9 cellular contexts compared by ENCODE assay signal in genomic region chr9:14652729-14653377, GRCh38. TPM values are rescaled to one million over a fixed set of nuclear protein-coding genes. Genes with fewer than 3 reads are reported as not detected.
DNase-seq lines count a peak whose midpoint lies in the region; ATAC-seq, FAIRE-seq and TF ChIP-seq lines count a peak whose summit lies in the region.
"Had no signal": no experiment of that assay in that cellular context is flagged by ENCODE, and none has a peak within 500 bp of the region (broad histone marks: within the 10 kb centered on the region; RNA-seq: fewer than 3 reads in every experiment).

No MANE protein-coding gene starts in this region.

- FAIRE-seq in pancreas (lab: Jason Lieb, UNC) = peak; percentile 87

- no peak overlapping the region for H3K4me3 ChIP-seq in colonic mucosa
- no peak overlapping the region for H3K4me3 ChIP-seq in pancreas

- 39 to 40% methylated on average over 4 of the region's 4 CpGs for WGBS in pancreas, 2 donors

- no peak overlapping the region for H3K9ac ChIP-seq in colonic mucosa (ENCODE audit: low read depth in 2 of 2, low read length in 2 of 2)

- intact Hi-C loops in colonic mucosa (cut with DNase I) (no loop called here), pancreas (cut with DNase I) (no loop called here)

- H3K27me3 ChIP-seq in colonic mucosa = no peaks in the 10 kb centered on the region
- no peaks in the 10 kb centered on the region for H3K27me3 ChIP-seq in pancreas

- H3K9me3 ChIP-seq in colonic mucosa = no peaks in the 10 kb centered on the region
- no peaks in the 10 kb centered on the region for H3K9me3 ChIP-seq in pancreas

- H3K4me1 ChIP-seq in colonic mucosa (no peaks in the 10 kb centered on the region), pancreas (peaks cover 0 to 5% (median 0%) of the 10 kb centered on the region in 3 donors)

- H3K27ac ChIP-seq in colonic mucosa = no peak overlapping the region
- H3K27ac ChIP-seq in pancreas = no peak overlapping the region

- H3K36me3 ChIP-seq in colonic mucosa (no peaks in the 10 kb centered on the region), pancreas (no peaks in the 10 kb centered on the region)

- TF ChIP-seq CTCF in colonic mucosa (IDR thresholded peaks at IDR 0.05) = peak; percentile 29
- peak in 2 of 4 donors; percentile 14 to 23 for TF ChIP-seq CTCF in pancreas (IDR thresholded peaks at IDR 0.05)

- ATAC-seq in pancreas (peak; percentile 78 to 99 (median 90)), HG03342 (IDR thresholded peaks at IDR 0.05; ENCODE audit: unreplicated experiment) (no peak), GM19395 (IDR thresholded peaks at IDR 0.05; ENCODE audit: unreplicated experiment) (no peak)

- DNase-seq in DMS 273 (lab: John Stamatoyannopoulos, UW; ENCODE audit: unreplicated experiment) (peak; percentile 62), DMS 273 treated with DMSO at 0.1 percent for 48 hours (lab: John Stamatoyannopoulos, UW) (no peak), NCI-H345 (lab: John Stamatoyannopoulos, UW) (peak; percentile 24), colonic mucosa (no peak), pancreas (peak in 1 of 6 donors; percentile 20), 8988T (no peak)
- DNase-seq: activated B cell treated with CpG ODN at 0.5 μM for 24 hours had no signal

RNA-seq across cellular contexts. Expression of gene ZDHHC21, which starts 40.4 kb away (rescaled TPM):
- total RNA-seq in colonic mucosa (10 to 100 TPM in 1 of 2 donors, 1 to 10 TPM in 1; 9.0 to 14.1 TPM), pancreas (1 to 10 TPM; 2.8 to 7.2 (median 4.1) TPM)
- 1 to 10 TPM; 3.5 to 3.9 TPM for polyA plus RNA-seq in pancreas

Comparison
In these comparisons a context has a peak if more than half of its experiments do, and no peak if none do; other contexts are left out.
1. DNase-seq: peak in DMS 273 (single experiment) and NCI-H345 (single experiment); none in DMS 273 treated with DMSO at 0.1 percent for 48 hours (single experiment), colonic mucosa (single experiment) and 8988T (single experiment).
2. ATAC-seq: peak in pancreas (4 of 4); none in HG03342 (single experiment) and GM19395 (single experiment).